Comparison of ENCODE assay signal across 14 cellular contexts in the genomic region with DNA sequence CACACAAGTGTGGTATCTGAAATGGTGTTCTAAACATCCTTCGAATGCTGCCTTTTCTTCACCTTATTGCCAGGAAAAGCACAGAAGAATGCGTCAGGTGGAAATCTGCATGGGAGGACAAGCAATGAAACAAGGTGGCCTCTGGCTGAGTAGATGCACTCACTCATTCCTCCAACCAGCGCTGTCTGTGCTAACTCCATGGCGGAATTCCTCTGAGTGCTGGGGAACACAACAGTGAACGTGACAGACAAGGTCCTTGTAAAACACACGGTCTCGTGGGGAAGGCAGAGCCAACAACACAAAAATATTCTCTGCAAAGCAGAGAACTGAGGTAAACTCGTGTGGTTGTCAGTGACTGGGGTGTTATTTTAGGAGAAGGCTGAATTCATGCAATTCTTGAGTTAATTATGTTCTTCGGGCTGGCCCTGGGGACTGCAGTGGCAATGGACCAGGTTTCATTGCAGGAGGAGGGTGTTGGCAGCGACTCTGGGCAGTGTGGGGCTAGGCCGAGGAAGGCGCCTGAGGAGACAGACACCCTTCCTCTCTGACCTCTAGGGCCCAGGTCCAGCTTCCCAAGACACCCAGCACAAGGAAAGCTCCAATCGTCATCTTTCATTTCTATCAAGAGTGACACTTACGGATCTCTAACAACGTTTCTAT.
"Had no signal": no experiment of that assay in that cellular context is flagged by ENCODE, and none has a peak within 500 bp of the region (broad histone marks: within the 10 kb centered on the region; RNA-seq: fewer than 3 reads in every experiment).

No MANE protein-coding gene starts in this region.

- H3K4me1 Mint-ChIP-seq: naive thymus-derived CD4-positive, alpha-beta T cell had no signal

- H3K4me3 ChIP-seq: gastroesophageal sphincter, hepatocyte, skin epidermis, transverse colon had no signal

- H3K27ac Mint-ChIP-seq: naive thymus-derived CD4-positive, alpha-beta T cell had no signal

- H3K27me3 ChIP-seq: brain microvascular endothelial cell, dorsolateral prefrontal cortex, gastroesophageal sphincter, hepatocyte, transverse colon had no signal

- ATAC-seq: gastroesophageal sphincter; naive thymus-derived CD4-positive, alpha-beta T cell had no signal

- H3K27ac ChIP-seq: brain microvascular endothelial cell, dorsolateral prefrontal cortex, gastroesophageal sphincter, hepatocyte, skin epidermis, transverse colon had no signal

- H3K4me1 ChIP-seq: transverse colon had no signal

- DNase-seq: activated CD4-positive, alpha-beta T cell treated with anti-CD3 and anti-CD28 coated beads, Interleukin-2, amount 50 U/mL, for 1 hour; activated naive CD4-positive, alpha-beta T cell treated with anti-CD3 and anti-CD28 coated beads, Interleukin-2, amount 50 U/mL, for 16 hours; activated T-cell treated with anti-CD3 and anti-CD28 coated beads for 4 hours; amniotic stem cell; brain microvascular endothelial cell; cerebellar nuclear complex; dorsolateral prefrontal cortex; naive thymus-derived CD4-positive, alpha-beta T cell; occipital lobe; T-helper 2 cell; transverse colon had no signal

- H3K9me3 ChIP-seq: gastroesophageal sphincter, transverse colon had no signal

- H3K4me3 Mint-ChIP-seq: naive thymus-derived CD4-positive, alpha-beta T cell had no signal

- H3K36me3 ChIP-seq: brain microvascular endothelial cell, gastroesophageal sphincter, transverse colon had no signal

- H3K27me3 Mint-ChIP-seq: naive thymus-derived CD4-positive, alpha-beta T cell had no signal
